In the genomic region with DNA sequence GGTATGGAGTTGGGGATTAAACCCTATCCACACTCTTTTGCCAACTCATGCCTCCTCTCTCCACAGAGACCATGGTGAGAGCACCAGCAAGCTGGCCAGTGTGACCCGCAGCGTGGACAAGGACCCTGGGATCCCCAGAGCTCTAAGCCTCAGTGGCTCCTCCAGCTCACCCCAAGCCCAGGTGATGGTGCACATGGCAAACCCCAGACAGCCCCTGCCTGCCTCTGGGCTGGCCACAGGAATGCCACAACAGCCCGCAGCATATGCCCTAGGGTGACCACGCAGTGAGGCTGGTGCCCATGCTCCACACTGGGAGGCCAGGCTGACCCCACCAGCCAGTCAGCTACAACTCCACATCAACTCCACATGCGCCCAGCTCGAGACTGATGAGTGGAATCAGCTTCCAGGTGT, we compare ENCODE assay signal across 21 cellular contexts. TPM values are rescaled to one million over a fixed set of nuclear protein-coding genes. Genes with fewer than 3 reads are reported as not detected.
A peak's percentile ranks its signal among the peaks of the same experiment; 100 is the strongest.
DNase-seq lines count a peak whose midpoint lies in the region; ATAC-seq, FAIRE-seq and TF ChIP-seq lines count a peak whose summit lies in the region.
"Had no signal": no experiment of that assay in that cellular context is flagged by ENCODE, and none has a peak within 500 bp of the region (broad histone marks: within the 10 kb centered on the region; RNA-seq: fewer than 3 reads in every experiment).

No MANE protein-coding gene starts in this region.

- intact Hi-C loops in lower lobe of right lung (cut with DNase I) = no loop called here
- intact Hi-C loops in upper lobe of right lung (cut with DNase I) = no loop called here

- POLR2A ChIA-PET in T-cell (lab: Charles Lee) = interaction anchor here in 1 of 2 donors (0.5 kb wide), 1 partner anchor 10 kb away, joined by 8 read pairs; no protein-coding TSS in a partner anchor

- CTCF ChIA-PET in activated naive CD4-positive, alpha-beta T cell treated with anti-CD3 and anti-CD28 coated beads, Interleukin-2, amount 10 ng/mL, durations not matched to agents 7 days and 5 days (lab: Charles Lee) = interaction anchor here (1.3 kb wide), 1 partner anchor 20 kb away, joined by 5 read pairs; no protein-coding TSS in a partner anchor
- CTCF ChIA-PET in T-cell (lab: Charles Lee) = no interaction called here

- peaks cover 47% of the 10 kb centered on the region for H3K4me1 Mint-ChIP-seq in activated naive CD4-positive, alpha-beta T cell treated with anti-CD3 and anti-CD28 coated beads, Interleukin-2, amount 10 ng/mL, durations not matched to agents 7 days and 5 days
- H3K4me1 Mint-ChIP-seq in T-cell (peaks cover 35 to 47% (median 46%) of the 10 kb centered on the region in 3 donors), progenitor cell of endocrine pancreas (ENCODE audit: low read depth) (peaks cover 3% of the 10 kb centered on the region)

- no peak for FAIRE-seq in GM12892 (lab: Jason Lieb, UNC)

- TF ChIP-seq CTCF in lower lobe of right lung (IDR thresholded peaks at IDR 0.05) = no peak
- TF ChIP-seq CTCF in upper lobe of right lung (IDR thresholded peaks at IDR 0.05) = no peak
- no peak for TF ChIP-seq CTCF in progenitor cell of endocrine pancreas (IDR thresholded peaks at IDR 0.05; ENCODE audit: unreplicated experiment)

- no peaks in the 10 kb centered on the region for H3K9me3 Mint-ChIP-seq in activated naive CD4-positive, alpha-beta T cell treated with anti-CD3 and anti-CD28 coated beads, Interleukin-2, amount 10 ng/mL, durations not matched to agents 7 days and 5 days
- peaks cover 0 to 4% (median 2%) of the 10 kb centered on the region in 3 donors for H3K9me3 Mint-ChIP-seq in T-cell
- H3K9me3 Mint-ChIP-seq in progenitor cell of endocrine pancreas (ENCODE audit: low read depth) = peaks cover 3% of the 10 kb centered on the region

- H3K27me3 Mint-ChIP-seq in activated naive CD4-positive, alpha-beta T cell treated with anti-CD3 and anti-CD28 coated beads, Interleukin-2, amount 10 ng/mL, durations not matched to agents 7 days and 5 days = no peaks in the 10 kb centered on the region
- H3K27me3 Mint-ChIP-seq in T-cell (no peaks in the 10 kb centered on the region), progenitor cell of endocrine pancreas (no peaks in the 10 kb centered on the region)

- H3K36me3 Mint-ChIP-seq in activated naive CD4-positive, alpha-beta T cell treated with anti-CD3 and anti-CD28 coated beads, Interleukin-2, amount 10 ng/mL, durations not matched to agents 7 days and 5 days = peaks cover 73% of the 10 kb centered on the region
- peaks cover 55% of the 10 kb centered on the region for H3K36me3 Mint-ChIP-seq in T-cell
- H3K36me3 Mint-ChIP-seq in progenitor cell of endocrine pancreas (ENCODE audit: insufficient read depth) = no peaks in the 10 kb centered on the region

- H3K27me3 ChIP-seq in lower lobe of right lung (ENCODE audit: low read depth) = no peaks in the 10 kb centered on the region
- H3K27me3 ChIP-seq in upper lobe of right lung = no peaks in the 10 kb centered on the region
- H3K27me3 ChIP-seq: ascending aorta had no signal

- H3K36me3 ChIP-seq in lower lobe of right lung (no peaks in the 10 kb centered on the region), upper lobe of right lung (no peaks in the 10 kb centered on the region)
- H3K36me3 ChIP-seq: HAP-1 had no signal

- peak overlapping the region; percentile 97 for H3K27ac Mint-ChIP-seq in activated naive CD4-positive, alpha-beta T cell treated with anti-CD3 and anti-CD28 coated beads, Interleukin-2, amount 10 ng/mL, durations not matched to agents 7 days and 5 days
- H3K27ac Mint-ChIP-seq in T-cell (peak overlapping the region; percentile 93 to 96), progenitor cell of endocrine pancreas (no peak overlapping the region)

- no peaks in the 10 kb centered on the region for H3K9me3 ChIP-seq in lower lobe of right lung
- H3K9me3 ChIP-seq in upper lobe of right lung = no peaks in the 10 kb centered on the region
- H3K9me3 ChIP-seq: ascending aorta, HAP-1 had no signal

- H3K4me3 ChIP-seq in lower lobe of right lung (no peak overlapping the region), upper lobe of right lung (no peak overlapping the region)
- H3K4me3 ChIP-seq: ascending aorta, HAP-1, skin epidermis had no signal

- H3K27ac ChIP-seq in lower lobe of right lung (no peak overlapping the region), upper lobe of right lung (no peak overlapping the region)
- H3K27ac ChIP-seq: ascending aorta, parathyroid adenoma, skin epidermis had no signal

- ATAC-seq in T-cell (replicated peaks in 1 of 4) (no peak), lower lobe of right lung (no peak), upper lobe of right lung (no peak), HG03280 (IDR thresholded peaks at IDR 0.05; ENCODE audit: unreplicated experiment) (no peak)

- DNase-seq in activated naive CD4-positive, alpha-beta T cell treated with anti-CD3 and anti-CD28 coated beads, Interleukin-2, amount 10 ng/mL, durations not matched to agents 7 days and 5 days = peak; percentile 5
- DNase-seq in activated naive CD4-positive, alpha-beta T cell treated with Interleukin-2 at 50 U/mL for 16 hours = no peak
- DNase-seq in T-cell (peak in 1 of 34 experiments; percentile 17), lower lobe of right lung (peak; percentile 31), upper lobe of right lung (peak; percentile 57), GM12892 (ENCODE audit: insufficient read length) (no peak), progenitor cell of endocrine pancreas (ENCODE audit: low spot score, unreplicated experiment) (no peak)
- DNase-seq: DMS53; IMR-90; MM.1S; NCI-H146; NCI-H2171; NCI-H748 treated with DMSO at 0.1 percent for 48 hours; SIG-M5; stimulated activated CD4-positive, alpha-beta T cell treated with anti-CD3 and anti-CD28 coated beads, Interleukin-4, amount 100 ng/mL, for 24 hours had no signal

- no peak for TF ChIP-seq POLR2A in GM12892 (IDR thresholded peaks at IDR 0.05; ENCODE audit: low read depth, low read length)

- peaks cover 9% of the 10 kb centered on the region for H3K4me1 ChIP-seq in lower lobe of right lung
- peaks cover 17% of the 10 kb centered on the region for H3K4me1 ChIP-seq in upper lobe of right lung
- H3K4me1 ChIP-seq: ascending aorta, HAP-1, parathyroid adenoma had no signal

- H3K4me3 Mint-ChIP-seq in activated naive CD4-positive, alpha-beta T cell treated with anti-CD3 and anti-CD28 coated beads, Interleukin-2, amount 10 ng/mL, durations not matched to agents 7 days and 5 days = no peak overlapping the region
- H3K4me3 Mint-ChIP-seq in T-cell = no peak overlapping the region
- H3K4me3 Mint-ChIP-seq in progenitor cell of endocrine pancreas (ENCODE audit: low read depth) = no peak overlapping the region
- H3K4me3 Mint-ChIP-seq: CD14-positive monocyte had no signal

RNA-seq across cellular contexts. Expression of gene CARD19, which starts 11.5 kb away (rescaled TPM):
- 10 to 100 TPM; 39.7 to 98.5 (median 72.8) TPM for total RNA-seq in T-cell
- 25.6 TPM for total RNA-seq in lower lobe of right lung
- 31.8 TPM for total RNA-seq in upper lobe of right lung
- 5.3 TPM for polyA plus RNA-seq in GM12892 (2012; ENCODE audit: missing spikeins)
- 19.3 and 20.4 TPM in 2 replicates for total RNA-seq in progenitor cell of endocrine pancreas

RNA-seq across cellular contexts. Expression of gene SUSD3, which starts 26.0 kb away (rescaled TPM):
- total RNA-seq in T-cell = 10 to 100 TPM; 39.6 to 79.2 (median 71.2) TPM
- total RNA-seq in lower lobe of right lung = 5.3 TPM
- total RNA-seq in upper lobe of right lung = 4.8 TPM
- polyA plus RNA-seq in GM12892 (2012; ENCODE audit: missing spikeins) = 17.7 TPM
- 0.43 and 1.2 TPM in 2 replicates for total RNA-seq in progenitor cell of endocrine pancreas
- total RNA-seq: ascending aorta had no signal

RNA-seq across cellular contexts. Expression of gene NINJ1, which starts 49.6 kb away (rescaled TPM):
- total RNA-seq in T-cell = 100 to 1,000 TPM in 1 of 5 donors, 10 to 100 TPM in 4; 29.2 to 110 (median 32.0) TPM
- total RNA-seq in lower lobe of right lung = 46.6 TPM
- 53.2 TPM for total RNA-seq in upper lobe of right lung
- 17.5 TPM for polyA plus RNA-seq in GM12892 (2012; ENCODE audit: missing spikeins)
- 38.1 and 39.5 TPM in 2 replicates for total RNA-seq in progenitor cell of endocrine pancreas

Comparison
In these comparisons a context has a peak if more than half of its experiments do, and no peak if none do; other contexts are left out.
1. DNase-seq: peak in activated naive CD4-positive, alpha-beta T cell treated with anti-CD3 and anti-CD28 coated beads, Interleukin-2, amount 10 ng/mL, durations not matched to agents 7 days and 5 days (single experiment), lower lobe of right lung (single experiment) and upper lobe of right lung (single experiment); none in activated naive CD4-positive, alpha-beta T cell treated with Interleukin-2 at 50 U/mL for 16 hours (single experiment), GM12892 (single experiment) and progenitor cell of endocrine pancreas (single experiment).